ENCODE assay signal across 8 cellular contexts in genomic region chr4:14877246-14878220, GRCh38.
DNase-seq lines count a peak whose midpoint lies in the region; ATAC-seq and TF ChIP-seq lines count a peak whose summit lies in the region.

No MANE protein-coding gene starts in this region.

- no peaks in the 10 kb centered on the region for H3K36me3 Mint-ChIP-seq in CD8-positive, alpha-beta T cell

- no peaks in the 10 kb centered on the region for H3K36me3 ChIP-seq in CD8-positive, alpha-beta T cell (ENCODE audit: insufficient read depth, low read length)
- H3K36me3 ChIP-seq in mesendoderm (ENCODE audit: control insufficient read depth, insufficient read depth, low read length) = no peaks in the 10 kb centered on the region

- H3K4ac ChIP-seq in mesendoderm (ENCODE audit: low read depth, low read length) = no peak overlapping the region

- TF ChIP-seq CTCF in CD8-positive, alpha-beta T cell (IDR thresholded peaks at IDR 0.05) = no peak
- no peak for TF ChIP-seq CTCF in GM10248 (IDR thresholded peaks at IDR 0.05; ENCODE audit: control extremely low read depth, extremely low read depth, low read depth, missing control alignments)

- ATAC-seq in CD8-positive, alpha-beta T cell = no peak
- ATAC-seq in left ventricle myocardium superior (peak; percentile 86), GM19035 (IDR thresholded peaks at IDR 0.05; ENCODE audit: unreplicated experiment) (no peak)

- H4K5ac ChIP-seq in mesendoderm (ENCODE audit: low read length) = no peak overlapping the region

- no peak overlapping the region for H2BK120ac ChIP-seq in mesendoderm (ENCODE audit: low read depth, low read length)

- no peaks in the 10 kb centered on the region for H3K9me3 ChIP-seq in CD8-positive, alpha-beta T cell (ENCODE audit: low read length)

- H4K8ac ChIP-seq in mesendoderm (ENCODE audit: low read depth, low read length) = no peak overlapping the region

- POLR2A ChIA-PET in CD8-positive, alpha-beta T cell (lab: Charles Lee) = no interaction called here
- POLR2A ChIA-PET in GM10248 (lab: Yijun Ruan, JAX) = no interaction called here

- peaks cover 16% of the 10 kb centered on the region for H3K4me1 ChIP-seq in CD8-positive, alpha-beta T cell (ENCODE audit: insufficient read depth, low read length)
- no peaks in the 10 kb centered on the region for H3K4me1 ChIP-seq in mesendoderm (ENCODE audit: control insufficient read depth, low read depth, low read length)

- no peak for DNase-seq in CD8-positive, alpha-beta T cell
- peak; percentile 35 for DNase-seq in H4 (ENCODE audit: low spot score)
- DNase-seq in RPMI8226 = peak; percentile 56
- no peak for DNase-seq in left ventricle myocardium superior
- DNase-seq in GM10248 (ENCODE audit: extremely low spot score) = no peak
- DNase-seq in mesendoderm = no peak
- DNase-seq in DMS53 treated with DMSO at 0.1 percent for 48 hours (lab: John Stamatoyannopoulos, UW; ENCODE audit: unreplicated experiment) = no peak

- CTCF ChIA-PET in CD8-positive, alpha-beta T cell (lab: Charles Lee) = interaction anchor here (1.0 to 1.2 kb wide), 2 partner anchors 16 to 354 kb away, joined by 3 to 4 read pairs; no protein-coding TSS in a partner anchor
- CTCF ChIA-PET in GM10248 (lab: Yijun Ruan, JAX) = interaction anchor here (0.9 to 2.5 kb wide), 3 partner anchors 7 to 105 kb away, joined by 4 to 8 read pairs (median 4); no protein-coding TSS in a partner anchor

- peak overlapping the region; percentile 82 for H3K27ac Mint-ChIP-seq in CD8-positive, alpha-beta T cell

- H3K9me3 Mint-ChIP-seq in CD8-positive, alpha-beta T cell = peaks cover 2% of the 10 kb centered on the region

- peaks cover 21% of the 10 kb centered on the region for H3K4me1 Mint-ChIP-seq in CD8-positive, alpha-beta T cell (ENCODE audit: low read depth)

- no peak overlapping the region for H2AK5ac ChIP-seq in mesendoderm (ENCODE audit: low read length)

- H3K18ac ChIP-seq in mesendoderm (ENCODE audit: low read length) = no peak overlapping the region

- no peaks in the 10 kb centered on the region for H3K79me1 ChIP-seq in mesendoderm (ENCODE audit: low read length)

- no peak overlapping the region for H2BK5ac ChIP-seq in mesendoderm (ENCODE audit: low read length)

- intact Hi-C loops in CD8-positive, alpha-beta T cell (cut with DNase I, micrococcal nuclease) = no loop called here
- intact Hi-C loops in left ventricle myocardium superior (cut with micrococcal nuclease) = no loop called here

- H3K9ac ChIP-seq in mesendoderm (ENCODE audit: low read length) = no peak overlapping the region

- no peak overlapping the region for H2BK15ac ChIP-seq in mesendoderm (replicated peaks; ENCODE audit: low read depth)

- no peaks in the 10 kb centered on the region for H3K27me3 ChIP-seq in CD8-positive, alpha-beta T cell (ENCODE audit: insufficient read depth, low read length)
- no peaks in the 10 kb centered on the region for H3K27me3 ChIP-seq in mesendoderm (ENCODE audit: insufficient read depth, low read length, poor library complexity)

- H3K27ac ChIP-seq in CD8-positive, alpha-beta T cell (ENCODE audit: low read depth, low read length) = no peak overlapping the region
- H3K27ac ChIP-seq in mesendoderm (ENCODE audit: low read depth, low read length) = no peak overlapping the region

- no peak overlapping the region for H3K56ac ChIP-seq in mesendoderm (ENCODE audit: low read length)

- no peak overlapping the region for H3K4me3 Mint-ChIP-seq in CD8-positive, alpha-beta T cell

- no CpG with 5 or more reads among the region's 6 CpGs for WGBS in mesendoderm (ENCODE audit: extremely low coverage, insufficient coverage, low lambda C conversion rate)

- no peak overlapping the region for H3K23ac ChIP-seq in mesendoderm (ENCODE audit: low read length)

- no peaks in the 10 kb centered on the region for H3K79me2 ChIP-seq in mesendoderm (ENCODE audit: control insufficient read depth, insufficient read depth, low read length)

- H3K4me2 ChIP-seq in mesendoderm (ENCODE audit: low read length) = no peak overlapping the region

- H3K27me3 Mint-ChIP-seq in CD8-positive, alpha-beta T cell (ENCODE audit: low read depth) = no peaks in the 10 kb centered on the region

- no peak overlapping the region for H3K4me3 ChIP-seq in CD8-positive, alpha-beta T cell (ENCODE audit: low read depth, low read length)
- H3K4me3 ChIP-seq in mesendoderm (ENCODE audit: low read length) = no peak overlapping the region

Comparison
In these comparisons a context has a peak if more than half of its experiments do, and no peak if none do; other contexts are left out.
1. DNase-seq: peak in H4 (single experiment) and RPMI8226 (single experiment); none in CD8-positive, alpha-beta T cell (0 of 7), left ventricle myocardium superior (single experiment), GM10248 (single experiment), mesendoderm (single experiment) and DMS53 treated with DMSO at 0.1 percent for 48 hours (single experiment).